Comparison of ENCODE assay signal across 27 cellular contexts in the genomic region with DNA sequence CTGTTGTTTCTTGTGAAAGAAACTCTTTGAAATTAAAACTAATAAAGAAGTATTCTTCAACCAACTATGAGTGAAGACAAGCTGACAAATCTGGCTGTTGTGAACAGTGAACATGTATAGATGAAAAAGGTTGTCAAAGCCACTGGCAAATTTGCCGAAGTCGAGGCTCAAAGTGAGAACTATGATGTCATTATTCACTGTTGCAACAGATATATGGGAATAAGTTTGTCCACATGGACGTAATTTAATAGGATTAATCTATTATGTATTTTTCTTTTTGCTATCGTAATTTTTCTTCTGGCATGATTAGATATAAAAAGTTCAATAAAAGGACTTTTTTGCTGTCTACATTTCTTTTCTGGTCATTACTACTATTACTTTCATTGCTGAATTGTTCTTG.
"Had no signal": no experiment of that assay in that cellular context is flagged by ENCODE, and none has a peak within 500 bp of the region (broad histone marks: within the 10 kb centered on the region; RNA-seq: fewer than 3 reads in every experiment).

No MANE protein-coding gene starts in this region.

- DNase-seq: colonic mucosa; cortex of kidney; dermis blood vessel endothelial cell; dorsolateral prefrontal cortex; effector CD4-positive, alpha-beta T cell; effector CD8-positive, alpha-beta T cell; effector memory CD4-positive, alpha-beta T cell; effector memory CD8-positive, alpha-beta T cell; endodermal cell; erythroblast; esophagus squamous epithelium; foreskin fibroblast; foreskin keratinocyte; foreskin melanocyte; gastrocnemius medialis; glutamatergic neuron; heart left ventricle; heart right ventricle had no signal

- FAIRE-seq: colon, endometrium, endothelial cell of umbilical vein, frontal cortex had no signal

- H3K27me3 ChIP-seq: colonic mucosa, foreskin keratinocyte had no signal

- H3K9me3 ChIP-seq: colonic mucosa, esophagus squamous epithelium, gastrocnemius medialis had no signal

- H3K27ac ChIP-seq: colonic mucosa, coronary artery, dorsolateral prefrontal cortex, epithelial cell of prostate, esophagus muscularis mucosa, esophagus squamous epithelium, foreskin keratinocyte, gastrocnemius medialis, gastroesophageal sphincter, heart left ventricle, heart right ventricle had no signal

- H3K4me1 ChIP-seq: colonic mucosa, esophagus muscularis mucosa, esophagus squamous epithelium, foreskin keratinocyte, gastrocnemius medialis, gastroesophageal sphincter, heart left ventricle, heart right ventricle had no signal

- ATAC-seq: effector memory CD8-positive, alpha-beta T cell; esophagus mucosa; foreskin keratinocyte; gastrocnemius medialis; gastroesophageal sphincter; heart left ventricle; heart right ventricle had no signal

- H3K36me3 ChIP-seq: colonic mucosa, esophagus muscularis mucosa, esophagus squamous epithelium, gastrocnemius medialis, gastroesophageal sphincter, heart left ventricle, heart right ventricle had no signal

- H3K4me3 ChIP-seq: colonic mucosa, coronary artery, dorsolateral prefrontal cortex, esophagus muscularis mucosa, esophagus squamous epithelium, gastrocnemius medialis, gastroesophageal sphincter, heart left ventricle, heart right ventricle had no signal
